Comparison of ENCODE assay signal across 1 cellular context in the genomic region with DNA sequence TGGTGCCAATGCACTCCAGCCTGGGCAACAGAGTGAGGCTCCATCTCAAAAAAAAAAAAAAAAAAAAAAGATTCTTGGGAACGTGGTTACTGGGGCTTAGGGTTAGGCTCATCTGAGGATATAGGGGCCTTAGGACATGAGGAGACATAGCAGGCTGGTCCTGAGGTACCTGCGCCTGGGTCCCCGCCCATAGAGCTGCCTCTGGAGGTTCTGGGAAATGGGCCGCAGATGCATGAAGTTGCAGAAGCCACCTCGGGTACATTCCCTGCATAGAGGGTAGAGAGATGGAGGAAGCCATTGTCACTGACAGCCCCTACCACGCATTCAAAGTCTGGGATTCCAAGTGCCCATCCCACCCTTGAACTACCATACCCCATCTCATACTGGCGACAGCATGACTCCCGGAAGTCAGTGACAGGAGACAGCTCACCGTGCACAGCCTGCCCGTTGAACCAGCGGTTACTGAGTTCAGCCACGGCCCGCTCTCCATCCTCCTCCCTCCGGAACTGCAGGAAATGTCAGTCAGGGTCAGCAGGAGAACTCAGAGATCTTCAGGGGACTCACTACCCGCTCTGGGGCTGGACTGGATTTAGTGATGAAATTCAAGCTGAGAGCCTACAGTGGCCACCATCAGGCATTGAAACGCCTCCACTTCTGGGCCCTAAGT.
TF ChIP-seq lines count a peak whose summit lies in the region.

No MANE protein-coding gene starts in this region.

TF ChIP-seq in GM23338, 12 proteins besides CTCF, POLR2A, EP300 and RAD21 (continued from another document):
- TF ChIP-seq NANOG (IDR thresholded peaks at IDR 0.05; ENCODE audit: borderline replicate concordance) = no peak
- TF ChIP-seq ZNF331 (CRISPR knock-in tag; IDR thresholded peaks at IDR 0.05; ENCODE audit: low read depth) = no peak
- no peak for TF ChIP-seq EZH2phosphoT487 (IDR thresholded peaks at IDR 0.05; ENCODE audit: unreplicated experiment)
- TF ChIP-seq STAT1 (IDR thresholded peaks at IDR 0.05; ENCODE audit: unreplicated experiment) = no peak
- TF ChIP-seq, protein P1, sequence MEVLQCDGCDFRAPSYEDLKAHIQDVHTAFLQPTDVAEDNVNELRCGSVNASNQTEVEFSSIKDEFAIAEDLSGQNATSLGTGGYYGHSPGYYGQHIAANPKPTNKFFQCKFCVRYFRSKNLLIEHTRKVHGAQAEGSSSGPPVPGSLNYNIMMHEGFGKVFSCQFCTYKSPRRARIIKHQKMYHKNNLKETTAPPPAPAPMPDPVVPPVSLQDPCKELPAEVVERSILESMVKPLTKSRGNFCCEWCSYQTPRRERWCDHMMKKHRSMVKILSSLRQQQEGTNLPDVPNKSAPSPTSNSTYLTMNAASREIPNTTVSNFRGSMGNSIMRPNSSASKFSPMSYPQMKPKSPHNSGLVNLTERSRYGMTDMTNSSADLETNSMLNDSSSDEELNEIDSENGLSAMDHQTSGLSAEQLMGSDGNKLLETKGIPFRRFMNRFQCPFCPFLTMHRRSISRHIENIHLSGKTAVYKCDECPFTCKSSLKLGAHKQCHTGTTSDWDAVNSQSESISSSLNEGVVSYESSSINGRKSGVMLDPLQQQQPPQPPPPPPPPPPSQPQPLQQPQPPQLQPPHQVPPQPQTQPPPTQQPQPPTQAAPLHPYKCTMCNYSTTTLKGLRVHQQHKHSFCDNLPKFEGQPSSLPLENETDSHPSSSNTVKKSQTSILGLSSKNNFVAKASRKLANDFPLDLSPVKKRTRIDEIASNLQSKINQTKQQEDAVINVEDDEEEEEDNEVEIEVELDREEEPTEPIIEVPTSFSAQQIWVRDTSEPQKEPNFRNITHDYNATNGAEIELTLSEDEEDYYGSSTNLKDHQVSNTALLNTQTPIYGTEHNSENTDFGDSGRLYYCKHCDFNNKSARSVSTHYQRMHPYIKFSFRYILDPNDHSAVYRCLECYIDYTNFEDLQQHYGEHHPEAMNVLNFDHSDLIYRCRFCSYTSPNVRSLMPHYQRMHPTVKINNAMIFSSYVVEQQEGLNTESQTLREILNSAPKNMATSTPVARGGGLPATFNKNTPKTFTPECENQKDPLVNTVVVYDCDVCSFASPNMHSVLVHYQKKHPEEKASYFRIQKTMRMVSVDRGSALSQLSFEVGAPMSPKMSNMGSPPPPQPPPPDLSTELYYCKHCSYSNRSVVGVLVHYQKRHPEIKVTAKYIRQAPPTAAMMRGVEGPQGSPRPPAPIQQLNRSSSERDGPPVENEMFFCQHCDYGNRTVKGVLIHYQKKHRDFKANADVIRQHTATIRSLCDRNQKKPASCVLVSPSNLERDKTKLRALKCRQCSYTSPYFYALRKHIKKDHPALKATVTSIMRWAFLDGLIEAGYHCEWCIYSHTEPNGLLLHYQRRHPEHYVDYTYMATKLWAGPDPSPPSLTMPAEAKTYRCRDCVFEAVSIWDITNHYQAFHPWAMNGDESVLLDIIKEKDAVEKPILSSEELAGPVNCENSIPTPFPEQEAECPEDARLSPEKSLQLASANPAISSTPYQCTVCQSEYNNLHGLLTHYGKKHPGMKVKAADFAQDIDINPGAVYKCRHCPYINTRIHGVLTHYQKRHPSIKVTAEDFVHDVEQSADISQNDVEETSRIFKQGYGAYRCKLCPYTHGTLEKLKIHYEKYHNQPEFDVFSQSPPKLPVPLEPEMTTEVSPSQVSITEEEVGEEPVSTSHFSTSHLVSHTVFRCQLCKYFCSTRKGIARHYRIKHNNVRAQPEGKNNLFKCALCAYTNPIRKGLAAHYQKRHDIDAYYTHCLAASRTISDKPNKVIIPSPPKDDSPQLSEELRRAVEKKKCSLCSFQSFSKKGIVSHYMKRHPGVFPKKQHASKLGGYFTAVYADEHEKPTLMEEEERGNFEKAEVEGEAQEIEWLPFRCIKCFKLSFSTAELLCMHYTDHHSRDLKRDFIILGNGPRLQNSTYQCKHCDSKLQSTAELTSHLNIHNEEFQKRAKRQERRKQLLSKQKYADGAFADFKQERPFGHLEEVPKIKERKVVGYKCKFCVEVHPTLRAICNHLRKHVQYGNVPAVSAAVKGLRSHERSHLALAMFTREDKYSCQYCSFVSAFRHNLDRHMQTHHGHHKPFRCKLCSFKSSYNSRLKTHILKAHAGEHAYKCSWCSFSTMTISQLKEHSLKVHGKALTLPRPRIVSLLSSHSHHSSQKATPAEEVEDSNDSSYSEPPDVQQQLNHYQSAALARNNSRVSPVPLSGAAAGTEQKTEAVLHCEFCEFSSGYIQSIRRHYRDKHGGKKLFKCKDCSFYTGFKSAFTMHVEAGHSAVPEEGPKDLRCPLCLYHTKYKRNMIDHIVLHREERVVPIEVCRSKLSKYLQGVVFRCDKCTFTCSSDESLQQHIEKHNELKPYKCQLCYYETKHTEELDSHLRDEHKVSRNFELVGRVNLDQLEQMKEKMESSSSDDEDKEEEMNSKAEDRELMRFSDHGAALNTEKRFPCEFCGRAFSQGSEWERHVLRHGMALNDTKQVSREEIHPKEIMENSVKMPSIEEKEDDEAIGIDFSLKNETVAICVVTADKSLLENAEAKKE (CRISPR knock-in tag; IDR thresholded peaks at IDR 0.05) = no peak
